Comparison of ENCODE assay signal across 8 cellular contexts in genomic region chr17:68456529-68457167, GRCh38. TPM values are rescaled to one million over a fixed set of nuclear protein-coding genes. Genes with fewer than 3 reads are reported as not detected.
DNase-seq lines count a peak whose midpoint lies in the region; ATAC-seq and TF ChIP-seq lines count a peak whose summit lies in the region.

No MANE protein-coding gene starts in this region.

- H2AFZ ChIP-seq in PC-9: peak overlapping the region; percentile 85

- no peaks in the 10 kb centered on the region for H3K79me2 ChIP-seq in PC-9 (ENCODE audit: low read depth)

- H3K4me1 ChIP-seq in PC-9 (replicated peaks; ENCODE audit: insufficient read depth) (peaks cover 34% of the 10 kb centered on the region), skeletal muscle satellite cell (ENCODE audit: control insufficient read depth, insufficient read depth, low read length) (peaks cover 23% of the 10 kb centered on the region)

- DNase-seq in 8988T (peak; percentile 41), GM04503 (ENCODE audit: low read depth) (peak; percentile 76), PC-9 (peak; percentile 57 to 70), cerebellar cortex (ENCODE audit: low spot score) (peak; percentile 92), iris pigment epithelial cell (ENCODE audit: low read depth) (peak; percentile 94)

- TSS peak; percentile 47 for BruUV-seq in PC-9 (replicated peaks; lab: Mats Ljungman, UMichigan)

- CTCF ChIA-PET in PC-9 (lab: Charles Lee): interaction anchor here (0.5 to 0.6 kb wide), 2 partner anchors 209 to 224 kb away, joined by 3 to 5 read pairs; no protein-coding TSS in a partner anchor

- H3K4me2 ChIP-seq in PC-9 (peak overlapping the region; percentile 92), skeletal muscle satellite cell (ENCODE audit: low read length) (peak overlapping the region; percentile 95)

- H3K27ac ChIP-seq in PC-9: peak overlapping the region; percentile 79

- no peaks in the 10 kb centered on the region for H3K9me3 ChIP-seq in PC-9 (ENCODE audit: insufficient read depth, low read depth)
- no peaks in the 10 kb centered on the region for H3K9me3 ChIP-seq in skeletal muscle satellite cell (replicated peaks; ENCODE audit: low read length)

- no peaks in the 10 kb centered on the region for H4K20me1 ChIP-seq in PC-9 (ENCODE audit: insufficient read depth)

- peak overlapping the region; percentile 97 for H3K9ac ChIP-seq in skeletal muscle satellite cell (ENCODE audit: low read depth, low read length)

- POLR2A ChIA-PET in PC-9 (lab: Charles Lee; ENCODE audit: unreplicated experiment): no interaction called here

- H3K4me3 ChIP-seq in PC-9 (peak overlapping the region; percentile 68), skeletal muscle satellite cell (ENCODE audit: low read length) (peak overlapping the region; percentile 79)

- peaks cover 30% of the 10 kb centered on the region for H3F3A ChIP-seq in PC-9 (ENCODE audit: insufficient read depth, low read depth)

- H3K9me2 ChIP-seq in PC-9 (ENCODE audit: insufficient read depth): no peaks in the 10 kb centered on the region

- intact Hi-C loops in PC-9 (cut with micrococcal nuclease; ENCODE audit: unreplicated experiment): loop anchor here (1.0 to 2.0 kb wide), 2 partner anchors 56 to 209 kb away; partner anchors contain the start of gene PRKAR1A

- H3K36me3 ChIP-seq in PC-9 (ENCODE audit: low read depth): no peaks in the 10 kb centered on the region
- H3K36me3 ChIP-seq in skeletal muscle satellite cell (ENCODE audit: insufficient read depth, low read length): peaks cover 2% of the 10 kb centered on the region

- H3K27me3 ChIP-seq in PC-9 (ENCODE audit: insufficient read depth, low read depth) (no peaks in the 10 kb centered on the region), skeletal muscle satellite cell (ENCODE audit: control insufficient read depth, insufficient read depth, low read length) (peaks cover 2% of the 10 kb centered on the region)

- no peak for TF ChIP-seq CTCF in PC-9 (conservative IDR thresholded peaks at IDR 0.05)

- no peak for ATAC-seq in GM19467 (IDR thresholded peaks at IDR 0.05; ENCODE audit: unreplicated experiment)
- ATAC-seq in HG02884 (IDR thresholded peaks at IDR 0.05; ENCODE audit: unreplicated experiment): no peak

RNA-seq across cellular contexts. Expression of gene WIPI1, which starts 0.6 kb away (rescaled TPM):
- 10.0 and 11.2 TPM in 2 replicates for total RNA-seq in PC-9 (2021)
- 76.7 and 87.2 TPM in 2 replicates for total RNA-seq in skeletal muscle satellite cell (2012; rRNA removed)

RNA-seq across cellular contexts. Expression of gene PRKAR1A, which starts 55.6 kb away (rescaled TPM):
- 161 and 181 TPM in 2 replicates for total RNA-seq in PC-9 (2021)
- 132 and 164 TPM in 2 replicates for total RNA-seq in skeletal muscle satellite cell (2012; rRNA removed)

Comparison
In these comparisons a context has a peak if more than half of its experiments do, and no peak if none do; other contexts are left out.
1. DNase-seq: peak in every context shown above with its lines; median percentile 94 in iris pigment epithelial cell; 92 in cerebellar cortex; 76 in GM04503; 64 in PC-9; 41 in 8988T.